Comparison of ENCODE assay signal across 1 cellular context in genomic region chr3:151305778-151306157, GRCh38.
TF ChIP-seq lines count a peak whose summit lies in the region.

No MANE protein-coding gene starts in this region.

TF ChIP-seq in HepG2, 621 proteins besides CTCF, POLR2A, EP300 and RAD21:
- TF ChIP-seq ZIK1 (CRISPR knock-in tag; IDR thresholded peaks at IDR 0.05; ENCODE audit: borderline replicate concordance, low read depth), result no peak
- no peak for TF ChIP-seq ZBTB20 (CRISPR knock-in tag; IDR thresholded peaks at IDR 0.05; ENCODE audit: borderline replicate concordance, low read depth)
- no peak for TF ChIP-seq PLRG1 (conservative IDR thresholded peaks at IDR 0.05)
- TF ChIP-seq MAF1 (CRISPR knock-in tag; IDR thresholded peaks at IDR 0.05; ENCODE audit: borderline replicate concordance), result no peak
- TF ChIP-seq ZBTB38 (CRISPR knock-in tag; IDR thresholded peaks at IDR 0.05), result no peak
- no peak for TF ChIP-seq ZNF510 (CRISPR knock-in tag; IDR thresholded peaks at IDR 0.05; ENCODE audit: low read depth)
- TF ChIP-seq KAT2B (IDR thresholded peaks at IDR 0.05; ENCODE audit: borderline replicate concordance, low read depth, low read length), result no peak
- no peak for TF ChIP-seq CENPBD1 (CRISPR knock-in tag; IDR thresholded peaks at IDR 0.05; ENCODE audit: borderline replicate concordance, low read depth)
- TF ChIP-seq ARID2 (CRISPR knock-in tag; IDR thresholded peaks at IDR 0.05; ENCODE audit: borderline replicate concordance), result no peak
- no peak for TF ChIP-seq ZNF432 (CRISPR knock-in tag; IDR thresholded peaks at IDR 0.05; ENCODE audit: borderline replicate concordance)
- no peak for TF ChIP-seq UBTF (CRISPR knock-in tag; IDR thresholded peaks at IDR 0.05)
- no peak for TF ChIP-seq SMAD3 (CRISPR knock-in tag; IDR thresholded peaks at IDR 0.05)
- no peak for TF ChIP-seq ADNP (CRISPR knock-in tag; IDR thresholded peaks at IDR 0.05)
- TF ChIP-seq KLF9 (CRISPR knock-in tag; IDR thresholded peaks at IDR 0.05; ENCODE audit: low read depth), result no peak
- TF ChIP-seq TBX2 (CRISPR knock-in tag; IDR thresholded peaks at IDR 0.05; ENCODE audit: borderline replicate concordance), result no peak
- TF ChIP-seq ZNF646 (CRISPR knock-in tag; IDR thresholded peaks at IDR 0.05), result no peak
TF ChIP-seq in HepG2: peak in this region for 0.
